Comparison of ENCODE assay signal across 1 cellular context in genomic region chr4:679571-680083, GRCh38.
A peak's percentile ranks its signal among the peaks of the same experiment; 100 is the strongest.
TF ChIP-seq lines count a peak whose summit lies in the region.

No MANE protein-coding gene starts in this region.

TF ChIP-seq in K562, 482 proteins besides CTCF, POLR2A, EP300 and RAD21:
- TF ChIP-seq TBL1XR1 (IDR thresholded peaks at IDR 0.05; ENCODE audit: low read length in 2 of 2), result no peak
- TF ChIP-seq POLR2G (IDR thresholded peaks at IDR 0.05; ENCODE audit: low read depth, low read length), result peak; percentile 20; the same call in 1 of the 2 replicates
- TF ChIP-seq NR0B1 (IDR thresholded peaks at IDR 0.05; ENCODE audit: partially characterized antibody), result no peak
